In genomic region chr20:40908311-40908710, GRCh38 we compare ENCODE assay signal across 21 cellular contexts.
DNase-seq lines count a peak whose midpoint lies in the region; ATAC-seq and TF ChIP-seq lines count a peak whose summit lies in the region.
"Had no signal": no experiment of that assay in that cellular context is flagged by ENCODE, and none has a peak within 500 bp of the region (broad histone marks: within the 10 kb centered on the region; RNA-seq: fewer than 3 reads in every experiment).

No MANE protein-coding gene starts in this region.

- H3K27me3 ChIP-seq in endodermal cell (ENCODE audit: control insufficient read depth, insufficient read depth, low read length, poor library complexity, severe bottlenecking) (peaks cover 5% of the 10 kb centered on the region), aorta (ENCODE audit: control insufficient read depth in 1 of 2, insufficient read depth in 2 of 2, low read length in 1 of 2) (no peaks in the 10 kb centered on the region), smooth muscle cell (ENCODE audit: low read depth) (no peaks in the 10 kb centered on the region), lower lobe of right lung (ENCODE audit: low read depth) (no peaks in the 10 kb centered on the region)
- H3K27me3 ChIP-seq: BLaER1 had no signal

- no peaks in the 10 kb centered on the region for H3F3A ChIP-seq in smooth muscle cell (ENCODE audit: low read depth)

- peak; percentile 19 for DNase-seq in DMS 273 (lab: John Stamatoyannopoulos, UW; ENCODE audit: unreplicated experiment)
- no peak for DNase-seq in DMS 273 treated with DMSO at 0.1 percent for 48 hours (lab: John Stamatoyannopoulos, UW)
- peak; percentile 30 for DNase-seq in NCI-H1694 treated with DMSO at 0.1 percent for 48 hours (lab: John Stamatoyannopoulos, UW)
- DNase-seq in endodermal cell = peak; percentile 11
- DNase-seq in aorta = no peak
- DNase-seq in smooth muscle cell (lab: John Stamatoyannopoulos, UW; ENCODE audit: unreplicated experiment) = no peak
- DNase-seq in lower lobe of right lung = no peak
- DNase-seq: Caco-2; CD4-positive, CD25-positive, alpha-beta regulatory T cell; CD8-positive, alpha-beta T cell; DMS53; DMS79 treated with DMSO at 0.1 percent for 48 hours; GF-D8; GOT3; HFFc6 had no signal

- H3K9ac ChIP-seq in endodermal cell (ENCODE audit: extremely low read depth, low read length, poor library complexity, severe bottlenecking) = no peak overlapping the region
- H3K9ac ChIP-seq in smooth muscle cell (ENCODE audit: low read depth) = no peak overlapping the region
- H3K9ac ChIP-seq: BLaER1 had no signal

- H3K9me3 Mint-ChIP-seq in endodermal cell = peaks cover 17% of the 10 kb centered on the region
- H3K9me3 Mint-ChIP-seq: CD8-positive, alpha-beta T cell had no signal

- no peaks in the 10 kb centered on the region for H3K79me2 ChIP-seq in smooth muscle cell (ENCODE audit: low read depth)

- H3K9me3 ChIP-seq in endodermal cell (ENCODE audit: control insufficient read depth, low read length) = no peaks in the 10 kb centered on the region
- no peaks in the 10 kb centered on the region for H3K9me3 ChIP-seq in aorta (ENCODE audit: control insufficient read depth, low read length)
- H3K9me3 ChIP-seq in smooth muscle cell (replicated peaks; ENCODE audit: low read depth) = no peaks in the 10 kb centered on the region
- no peaks in the 10 kb centered on the region for H3K9me3 ChIP-seq in lower lobe of right lung
- H3K9me3 ChIP-seq: HAP-1 had no signal

- H2AFZ ChIP-seq in smooth muscle cell (ENCODE audit: low read depth) = no peak overlapping the region

- no peaks in the 10 kb centered on the region for H3K36me3 Mint-ChIP-seq in endodermal cell (ENCODE audit: low read depth)
- H3K36me3 Mint-ChIP-seq: CD4-positive, CD25-positive, alpha-beta regulatory T cell; CD8-positive, alpha-beta T cell had no signal

- 94 to 95% methylated on average over 5 of the region's 5 CpGs for WGBS in endodermal cell (ENCODE audit: insufficient coverage in 1 of 2, insufficient read length in 1 of 2), 2 experiments
- 42 to 68% methylated on average over 5 of the region's 5 CpGs for WGBS in aorta, 2 donors
- WGBS in smooth muscle cell (ENCODE audit: low lambda C conversion rate) = 92% methylated on average over 5 of the region's 5 CpGs

- H3K27ac ChIP-seq in endodermal cell (ENCODE audit: low read depth, low read length) = no peak overlapping the region
- H3K27ac ChIP-seq in aorta (ENCODE audit: low read depth in 1 of 2, low read length in 2 of 2) = no peak overlapping the region
- no peak overlapping the region for H3K27ac ChIP-seq in smooth muscle cell (ENCODE audit: low read depth)
- H3K27ac ChIP-seq in lower lobe of right lung = no peak overlapping the region
- H3K27ac ChIP-seq: 22Rv1, BLaER1, C4-2B had no signal

- no peak overlapping the region for H3K27ac Mint-ChIP-seq in endodermal cell
- H3K27ac Mint-ChIP-seq: B cell; CD4-positive, CD25-positive, alpha-beta regulatory T cell; CD8-positive, alpha-beta T cell; HFFc6 had no signal

- no peak overlapping the region for H3K4me2 ChIP-seq in smooth muscle cell
- H3K4me2 ChIP-seq: BLaER1 had no signal

- no peaks in the 10 kb centered on the region for H4K20me1 ChIP-seq in smooth muscle cell (ENCODE audit: low read depth)
- H4K20me1 ChIP-seq: BLaER1 had no signal

- H3K4me3 ChIP-seq in endodermal cell (ENCODE audit: low read length) (no peak overlapping the region), aorta (ENCODE audit: low read length in 2 of 2) (no peak overlapping the region), smooth muscle cell (no peak overlapping the region), lower lobe of right lung (no peak overlapping the region)
- H3K4me3 ChIP-seq: BLaER1, HAP-1 had no signal

- ATAC-seq in aorta (ENCODE audit: low FRiP score) = peak; percentile 15
- ATAC-seq in HG03565 (IDR thresholded peaks at IDR 0.05; ENCODE audit: unreplicated experiment) = no peak
- no peak for ATAC-seq in lower lobe of right lung
- ATAC-seq: CD8-positive, alpha-beta T cell had no signal

- H3K27me3 Mint-ChIP-seq in endodermal cell (ENCODE audit: insufficient read depth) = no peaks in the 10 kb centered on the region
- H3K27me3 Mint-ChIP-seq: B cell had no signal

- intact Hi-C loops in aorta (cut with DNase I) (no loop called here), lower lobe of right lung (cut with DNase I) (no loop called here)

- H3K4me3 Mint-ChIP-seq in endodermal cell = no peak overlapping the region
- H3K4me3 Mint-ChIP-seq: B cell; CD4-positive, CD25-positive, alpha-beta regulatory T cell; CD8-positive, alpha-beta T cell; HFFc6 had no signal

- peaks cover 3% of the 10 kb centered on the region for H3K4me1 Mint-ChIP-seq in endodermal cell
- H3K4me1 Mint-ChIP-seq: B cell had no signal

- H3K36me3 ChIP-seq in endodermal cell (ENCODE audit: control insufficient read depth, insufficient read depth, low read length) (no peaks in the 10 kb centered on the region), aorta (ENCODE audit: control insufficient read depth in 1 of 2, insufficient read depth in 2 of 2, low read length in 1 of 2) (no peaks in the 10 kb centered on the region), smooth muscle cell (ENCODE audit: low read depth) (no peaks in the 10 kb centered on the region), lower lobe of right lung (no peaks in the 10 kb centered on the region)
- H3K36me3 ChIP-seq: BLaER1, HAP-1 had no signal

- no peaks in the 10 kb centered on the region for H3K4me1 ChIP-seq in endodermal cell (ENCODE audit: control insufficient read depth, insufficient read depth, low read length)
- H3K4me1 ChIP-seq in aorta (ENCODE audit: control insufficient read depth in 1 of 2, insufficient read depth in 2 of 2, low read length in 2 of 2) = no peaks in the 10 kb centered on the region
- no peaks in the 10 kb centered on the region for H3K4me1 ChIP-seq in smooth muscle cell (ENCODE audit: low read depth)
- no peaks in the 10 kb centered on the region for H3K4me1 ChIP-seq in lower lobe of right lung
- H3K4me1 ChIP-seq: BLaER1, HAP-1 had no signal

- TF ChIP-seq CTCF in endodermal cell (conservative IDR thresholded peaks at IDR 0.05) (no peak), smooth muscle cell (IDR thresholded peaks at IDR 0.05; ENCODE audit: borderline replicate concordance, insufficient read depth, poor library complexity, severe bottlenecking) (no peak), lower lobe of right lung (IDR thresholded peaks at IDR 0.05) (no peak)

Comparison
In these comparisons a context has a peak if more than half of its experiments do, and no peak if none do; other contexts are left out.
1. DNase-seq: peak in DMS 273 (single experiment), NCI-H1694 treated with DMSO at 0.1 percent for 48 hours (single experiment) and endodermal cell (single experiment); none in DMS 273 treated with DMSO at 0.1 percent for 48 hours (single experiment), aorta (0 of 2), smooth muscle cell (single experiment) and lower lobe of right lung (single experiment).